In the genomic region with DNA sequence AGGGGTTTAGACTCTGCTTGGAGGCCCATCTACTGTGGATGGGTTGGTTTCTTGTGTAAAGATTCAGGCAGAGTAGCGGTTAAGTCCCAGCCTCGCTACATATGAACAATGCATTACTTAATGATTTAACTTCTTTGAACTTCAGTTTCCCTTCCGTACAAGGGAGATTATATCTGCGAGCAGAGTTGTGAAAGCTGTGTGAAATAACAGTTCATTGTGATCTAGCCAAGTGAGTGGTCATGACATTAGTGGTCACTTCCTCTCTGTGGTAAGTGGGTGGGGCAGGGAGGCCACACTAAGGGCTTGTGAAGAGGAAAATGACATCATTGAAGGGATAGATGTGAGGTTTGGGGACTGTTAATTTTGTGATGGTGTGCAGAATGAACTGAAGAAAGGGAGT, we compare ENCODE assay signal across 9 cellular contexts.
DNase-seq lines count a peak whose midpoint lies in the region; ATAC-seq and TF ChIP-seq lines count a peak whose summit lies in the region.
"Had no signal": no experiment of that assay in that cellular context is flagged by ENCODE, and none has a peak within 500 bp of the region (broad histone marks: within the 10 kb centered on the region; RNA-seq: fewer than 3 reads in every experiment).

No MANE protein-coding gene starts in this region.

- DNase-seq in AG09309 (ENCODE audit: low read depth) (peak; percentile 41), SW480 (ENCODE audit: low spot score) (peak; percentile 97), fibroblast of peridontal ligament (ENCODE audit: extremely low read depth) (peak; percentile 46), 8988T (no peak), NCI-H524 treated with DMSO at 0.1 percent for 48 hours (lab: John Stamatoyannopoulos, UW) (no peak)
- peak; percentile 23 for DNase-seq in stimulated activated naive B cell treated with anti-CD40 and anti-IgM and Interleukin-4, amounts not matched to agents 10 μg/mL and 1 μg/mL and 100 μg/mL, for 72 hours

- H3K4me3 Mint-ChIP-seq in stimulated activated naive B cell treated with anti-CD40 and anti-IgM and Interleukin-4, amounts not matched to agents 10 μg/mL and 1 μg/mL and 100 μg/mL, for 72 hours, result no peak overlapping the region

- peak; percentile 98 for ATAC-seq in GM18909 (IDR thresholded peaks at IDR 0.05; ENCODE audit: poor library complexity, unreplicated experiment)
- ATAC-seq in HG03103 (IDR thresholded peaks at IDR 0.05; ENCODE audit: low read depth, unreplicated experiment), result peak; percentile 97
- peak; percentile 94 to 97 for ATAC-seq in stimulated activated naive B cell treated with anti-CD40 and anti-IgM and Interleukin-4, amounts not matched to agents 10 μg/mL and 1 μg/mL and 100 μg/mL, for 72 hours (replicated peaks)

- H3K9me3 Mint-ChIP-seq in stimulated activated naive B cell treated with anti-CD40 and anti-IgM and Interleukin-4, amounts not matched to agents 10 μg/mL and 1 μg/mL and 100 μg/mL, for 72 hours, result peaks cover 0 to 4% of the 10 kb centered on the region in 2 donors

- peaks cover 9 to 10% of the 10 kb centered on the region in 2 donors for H3K4me1 Mint-ChIP-seq in stimulated activated naive B cell treated with anti-CD40 and anti-IgM and Interleukin-4, amounts not matched to agents 10 μg/mL and 1 μg/mL and 100 μg/mL, for 72 hours

- H3K4me3 ChIP-seq in AG09309 (ENCODE audit: control insufficient read depth, low read depth, low read length), result no peak overlapping the region
- H3K4me3 ChIP-seq: breast epithelium had no signal

- H3K27me3 Mint-ChIP-seq in stimulated activated naive B cell treated with anti-CD40 and anti-IgM and Interleukin-4, amounts not matched to agents 10 μg/mL and 1 μg/mL and 100 μg/mL, for 72 hours, result no peaks in the 10 kb centered on the region

- no peak for TF ChIP-seq CTCF in AG09309 (IDR thresholded peaks at IDR 0.05; ENCODE audit: control insufficient read depth, insufficient read depth, low read depth, low read length, missing control alignments)

- H3K36me3 Mint-ChIP-seq in stimulated activated naive B cell treated with anti-CD40 and anti-IgM and Interleukin-4, amounts not matched to agents 10 μg/mL and 1 μg/mL and 100 μg/mL, for 72 hours, result peaks cover 0 to 4% of the 10 kb centered on the region in 2 donors

- no peak overlapping the region for H3K27ac Mint-ChIP-seq in stimulated activated naive B cell treated with anti-CD40 and anti-IgM and Interleukin-4, amounts not matched to agents 10 μg/mL and 1 μg/mL and 100 μg/mL, for 72 hours

Comparison
In these comparisons a context has a peak if more than half of its experiments do, and no peak if none do; other contexts are left out.
1. DNase-seq: peak in AG09309 (single experiment), SW480 (single experiment), fibroblast of peridontal ligament (single experiment) and stimulated activated naive B cell treated with anti-CD40 and anti-IgM and Interleukin-4, amounts not matched to agents 10 μg/mL and 1 μg/mL and 100 μg/mL, for 72 hours (single experiment); none in 8988T (single experiment) and NCI-H524 treated with DMSO at 0.1 percent for 48 hours (single experiment).
2. Peak in every context shown above with its lines, with median percentiles within 50 percentile points of each other: ATAC-seq.